ENCODE assay signal across 1 cellular context in the genomic region with DNA sequence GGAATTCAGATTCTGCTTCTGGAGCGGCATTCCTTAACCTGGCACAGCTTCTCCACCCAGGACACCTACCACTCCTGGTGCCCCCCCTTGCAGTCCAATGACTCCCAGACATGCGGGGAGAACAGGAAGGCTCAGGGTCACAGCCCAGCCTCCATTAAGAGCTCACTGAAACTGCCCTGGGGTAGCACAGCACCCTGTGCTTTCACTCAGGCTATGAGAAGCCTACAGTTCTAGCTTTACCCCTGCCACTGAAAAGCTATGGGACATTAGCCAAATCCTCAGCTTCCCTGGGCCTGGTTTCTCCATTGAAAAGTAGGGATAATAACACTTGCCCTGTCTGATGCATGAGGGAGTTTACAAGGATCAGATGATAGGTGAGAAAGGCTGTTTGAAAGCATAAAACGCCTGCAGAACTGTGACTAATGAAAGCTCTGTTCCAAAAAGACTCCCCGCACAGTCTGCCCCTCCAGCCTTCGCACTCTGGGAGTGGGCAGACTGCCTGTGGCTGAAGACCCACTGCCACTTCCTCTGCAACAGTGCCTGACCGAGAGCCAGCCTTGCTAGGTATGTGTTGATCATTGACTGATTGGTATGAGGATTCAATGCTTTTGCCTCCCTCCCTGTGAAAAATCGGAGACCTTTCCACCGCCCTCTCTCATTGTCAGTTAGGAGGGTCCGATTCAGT.
TF ChIP-seq lines count a peak whose summit lies in the region.

No MANE protein-coding gene starts in this region.

TF ChIP-seq in HepG2, 621 proteins besides CTCF, POLR2A, EP300 and RAD21:
- TF ChIP-seq AHR (CRISPR knock-in tag; IDR thresholded peaks at IDR 0.05) (no peak), DPF2 (CRISPR knock-in tag; IDR thresholded peaks at IDR 0.05; ENCODE audit: borderline replicate concordance, low read depth) (no peak), ZNF543 (CRISPR knock-in tag; IDR thresholded peaks at IDR 0.05) (no peak), ZNF781 (CRISPR knock-in tag; IDR thresholded peaks at IDR 0.05; ENCODE audit: borderline replicate concordance, not compliant biosample characterization) (no peak)
- TF ChIP-seq, protein P1, sequence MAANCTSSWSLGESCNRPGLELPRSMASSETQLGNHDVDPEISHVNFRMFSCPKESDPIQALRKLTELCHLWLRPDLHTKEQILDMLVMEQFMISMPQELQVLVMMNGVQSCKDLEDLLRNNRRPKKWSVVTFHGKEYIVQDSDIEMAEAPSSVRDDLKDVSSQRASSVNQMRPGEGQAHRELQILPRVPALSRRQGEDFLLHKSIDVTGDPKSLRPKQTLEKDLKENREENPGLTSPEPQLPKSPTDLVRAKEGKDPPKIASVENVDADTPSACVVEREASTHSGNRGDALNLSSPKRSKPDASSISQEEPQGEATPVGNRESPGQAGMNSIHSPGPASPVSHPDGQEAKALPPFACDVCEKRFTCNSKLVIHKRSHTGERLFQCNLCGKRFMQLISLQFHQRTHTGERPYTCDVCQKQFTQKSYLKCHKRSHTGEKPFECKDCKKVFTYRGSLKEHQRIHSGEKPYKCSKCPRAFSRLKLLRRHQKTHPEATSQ (CRISPR knock-in tag; IDR thresholded peaks at IDR 0.05; ENCODE audit: borderline replicate concordance): no peak
